In genomic region chr4:131613824-131614216, GRCh38 we compare ENCODE assay signal across 17 cellular contexts.
DNase-seq lines count a peak whose midpoint lies in the region; ATAC-seq and TF ChIP-seq lines count a peak whose summit lies in the region.
"Had no signal": no experiment of that assay in that cellular context is flagged by ENCODE, and none has a peak within 500 bp of the region (broad histone marks: within the 10 kb centered on the region; RNA-seq: fewer than 3 reads in every experiment).

No MANE protein-coding gene starts in this region.

- H3K27me3 Mint-ChIP-seq in stimulated activated memory B cell treated with anti-CD40 and anti-IgM and Interleukin-4, amounts not matched to agents 10 μg/mL and 1 μg/mL and 100 μg/mL, for 72 hours, result no peaks in the 10 kb centered on the region
- H3K27me3 Mint-ChIP-seq: naive thymus-derived CD8-positive, alpha-beta T cell had no signal

- ATAC-seq in GM19351 (IDR thresholded peaks at IDR 0.05; ENCODE audit: unreplicated experiment), result peak; percentile 74
- ATAC-seq in HG02870 (IDR thresholded peaks at IDR 0.05; ENCODE audit: unreplicated experiment), result peak; percentile 83
- ATAC-seq in HG03521 (IDR thresholded peaks at IDR 0.05; ENCODE audit: unreplicated experiment), result peak; percentile 99
- no peak for ATAC-seq in stimulated activated memory B cell treated with anti-CD40 and anti-IgM and Interleukin-4, amounts not matched to agents 10 μg/mL and 1 μg/mL and 100 μg/mL, for 72 hours
- ATAC-seq: activated T-cell treated with anti-CD3 and anti-CD28 coated beads, Interleukin-2, amount 50 U/mL, for 72 hours; left colon; naive thymus-derived CD8-positive, alpha-beta T cell; WTC11 had no signal

- intact Hi-C loops in esophagus muscularis mucosa (cut with DNase I), result no loop called here

- no peaks in the 10 kb centered on the region for H3K9me3 Mint-ChIP-seq in stimulated activated memory B cell treated with anti-CD40 and anti-IgM and Interleukin-4, amounts not matched to agents 10 μg/mL and 1 μg/mL and 100 μg/mL, for 72 hours
- H3K9me3 Mint-ChIP-seq: activated T-cell treated with anti-CD3 and anti-CD28 coated beads, Interleukin-2, amount 50 U/mL, for 72 hours; WTC11 had no signal

- no peak for TF ChIP-seq CTCF in esophagus muscularis mucosa (IDR thresholded peaks at IDR 0.05)

- H3K27ac ChIP-seq in esophagus muscularis mucosa (replicated peaks in 1 of 4), result no peak overlapping the region
- H3K27ac ChIP-seq: sigmoid colon, SK-N-MC, tibial nerve had no signal

- no peaks in the 10 kb centered on the region for H3K27me3 ChIP-seq in esophagus muscularis mucosa
- H3K27me3 ChIP-seq: sigmoid colon, tibial nerve had no signal

- no peaks in the 10 kb centered on the region for H3K4me1 Mint-ChIP-seq in stimulated activated memory B cell treated with anti-CD40 and anti-IgM and Interleukin-4, amounts not matched to agents 10 μg/mL and 1 μg/mL and 100 μg/mL, for 72 hours
- H3K4me1 Mint-ChIP-seq: naive thymus-derived CD8-positive, alpha-beta T cell; WTC11 had no signal

- DNase-seq in DMS53 treated with DMSO at 0.1 percent for 48 hours (lab: John Stamatoyannopoulos, UW; ENCODE audit: unreplicated experiment) (peak; percentile 14), NCI-H524 (lab: John Stamatoyannopoulos, UW) (no peak), A172 (ENCODE audit: low spot score) (no peak), esophagus muscularis mucosa (ENCODE audit: extremely low spot score) (no peak)
- DNase-seq: activated T-cell treated with anti-CD3 and anti-CD28 coated beads, Interleukin-2, amount 50 U/mL, for 72 hours; effector CD8-positive, alpha-beta T cell; left colon; naive thymus-derived CD8-positive, alpha-beta T cell; NCI-H748 treated with DMSO at 0.1 percent for 48 hours; sigmoid colon had no signal

- TF ChIP-seq POLR2A in esophagus muscularis mucosa (IDR thresholded peaks at IDR 0.05; ENCODE audit: low read depth), result no peak

- H3K36me3 Mint-ChIP-seq in stimulated activated memory B cell treated with anti-CD40 and anti-IgM and Interleukin-4, amounts not matched to agents 10 μg/mL and 1 μg/mL and 100 μg/mL, for 72 hours, result no peaks in the 10 kb centered on the region
- H3K36me3 Mint-ChIP-seq: naive thymus-derived CD8-positive, alpha-beta T cell; WTC11 had no signal

- H3K4me1 ChIP-seq in esophagus muscularis mucosa, result peaks cover 0 to 8% (median 0%) of the 10 kb centered on the region in 4 donors
- H3K4me1 ChIP-seq: sigmoid colon, tibial nerve had no signal

- H3K4me3 Mint-ChIP-seq in stimulated activated memory B cell treated with anti-CD40 and anti-IgM and Interleukin-4, amounts not matched to agents 10 μg/mL and 1 μg/mL and 100 μg/mL, for 72 hours, result no peak overlapping the region
- H3K4me3 Mint-ChIP-seq: activated T-cell treated with anti-CD3 and anti-CD28 coated beads, Interleukin-2, amount 50 U/mL, for 72 hours; naive thymus-derived CD8-positive, alpha-beta T cell; WTC11 had no signal

- H3K9me3 ChIP-seq in esophagus muscularis mucosa, result no peaks in the 10 kb centered on the region
- H3K9me3 ChIP-seq: sigmoid colon, tibial nerve had no signal

- WGBS in esophagus muscularis mucosa, result 83% methylated on average over 1 of the region's 1 CpG

- H3K4me3 ChIP-seq in esophagus muscularis mucosa, result no peak overlapping the region
- H3K4me3 ChIP-seq: sigmoid colon, SK-N-MC, tibial nerve had no signal

- H3K36me3 ChIP-seq in esophagus muscularis mucosa, result no peaks in the 10 kb centered on the region
- H3K36me3 ChIP-seq: sigmoid colon, tibial nerve had no signal

- TF ChIP-seq EP300 in esophagus muscularis mucosa (IDR thresholded peaks at IDR 0.05), result no peak

- no peak overlapping the region for H3K27ac Mint-ChIP-seq in stimulated activated memory B cell treated with anti-CD40 and anti-IgM and Interleukin-4, amounts not matched to agents 10 μg/mL and 1 μg/mL and 100 μg/mL, for 72 hours
- H3K27ac Mint-ChIP-seq: activated T-cell treated with anti-CD3 and anti-CD28 coated beads, Interleukin-2, amount 50 U/mL, for 72 hours; naive thymus-derived CD8-positive, alpha-beta T cell; WTC11 had no signal
